Comparison of ENCODE assay signal across 35 cellular contexts in genomic region chr1:199608414-199608813, GRCh38.
"Had no signal": no experiment of that assay in that cellular context is flagged by ENCODE, and none has a peak within 500 bp of the region (broad histone marks: within the 10 kb centered on the region; RNA-seq: fewer than 3 reads in every experiment).

No MANE protein-coding gene starts in this region.

- H3K27ac ChIP-seq: KMS-11 had no signal

- H3K4me2 ChIP-seq: KMS-11 had no signal

- H3K9ac ChIP-seq: KMS-11 had no signal

- H3K36me3 ChIP-seq: MG63 had no signal

- DNase-seq: Karpas-422, Kasumi-1, KBM-7, KG1, MG63, MM.1S, MV-4-11, NCI-H1048, NCI-H1092, NCI-H1092 treated with DMSO at 0.1 percent for 48 hours, NCI-H1105, NCI-H1105 treated with DMSO at 0.1 percent for 48 hours, NCI-H1417, NCI-H1417 treated with DMSO at 0.1 percent for 48 hours, NCI-H1436, NCI-H1436 treated with DMSO at 0.1 percent for 48 hours, NCI-H146, NCI-H1694, NCI-H1694 treated with DMSO at 0.1 percent for 48 hours, NCI-H187, NCI-H187 treated with DMSO at 0.1 percent for 48 hours, NCI-H1930, NCI-H2029, NCI-H2029 treated with DMSO at 0.1 percent for 48 hours, NCI-H2081, NCI-H2081 treated with DMSO at 0.1 percent for 48 hours, NCI-H2107, NCI-H2171, NCI-H2171 treated with DMSO at 0.1 percent for 48 hours, NCI-H2227 treated with DMSO at 0.1 percent for 48 hours, NCI-H226, NCI-H345, NCI-H446, NCI-H446 treated with DMSO at 0.1 percent for 48 hours had no signal

- H3K4me3 ChIP-seq: MG63 had no signal
